ENCODE assay signal across 23 cellular contexts in genomic region chr1:153343040-153343681, GRCh38. TPM values are rescaled to one million over a fixed set of nuclear protein-coding genes. Genes with fewer than 3 reads are reported as not detected.
A peak's percentile ranks its signal among the peaks of the same experiment; 100 is the strongest.
DNase-seq lines count a peak whose midpoint lies in the region; ATAC-seq and TF ChIP-seq lines count a peak whose summit lies in the region.
"Had no signal": no experiment of that assay in that cellular context is flagged by ENCODE, and none has a peak within 500 bp of the region (broad histone marks: within the 10 kb centered on the region; RNA-seq: fewer than 3 reads in every experiment).

No MANE protein-coding gene starts in this region.

- no peak overlapping the region for H2BK12ac ChIP-seq in trophoblast cell (ENCODE audit: low read length)

- H4K91ac ChIP-seq in trophoblast cell (ENCODE audit: low read depth, low read length) = peak overlapping the region; percentile 42

- H3K36me3 ChIP-seq in Loucy (ENCODE audit: insufficient read depth, low read length) = no peaks in the 10 kb centered on the region
- no peaks in the 10 kb centered on the region for H3K36me3 ChIP-seq in trophoblast cell (ENCODE audit: control insufficient read depth in 1 of 2, insufficient read depth in 2 of 2, low read length in 2 of 2)
- H3K36me3 ChIP-seq: adrenal gland, SJSA1, upper lobe of left lung had no signal

- H2AFZ ChIP-seq in Loucy (ENCODE audit: low read length) (no peak overlapping the region), trophoblast cell (ENCODE audit: insufficient read depth, low read length, poor library complexity) (no peak overlapping the region)

- no CpG with 5 or more reads among the region's 5 CpGs for WGBS in trophoblast cell (ENCODE audit: extremely low coverage, insufficient coverage, insufficient read length)

- peaks cover 45% of the 10 kb centered on the region for H3K4me1 Mint-ChIP-seq in activated CD4-positive, alpha-beta T cell treated with anti-CD3 and anti-CD28 coated beads for 36 hours
- peaks cover 46% of the 10 kb centered on the region for H3K4me1 Mint-ChIP-seq in dendritic cell treated with granulocyte-macrophage colony-stimulating factor and Interleukin-4, amounts not matched to agents 40 ng/mL and 50 ng/mL, for 4 days (ENCODE audit: low read depth)
- H3K4me1 Mint-ChIP-seq in CD4-positive, alpha-beta T cell (ENCODE audit: low read depth) = peaks cover 75% of the 10 kb centered on the region

- H3K4ac ChIP-seq in trophoblast cell (ENCODE audit: low read depth, low read length) = no peak overlapping the region

- H3K27me3 ChIP-seq in Loucy (ENCODE audit: insufficient read depth, low read length, poor library complexity, severe bottlenecking) = no peaks in the 10 kb centered on the region
- H3K27me3 ChIP-seq in trophoblast cell (ENCODE audit: insufficient read depth, low read length) = no peaks in the 10 kb centered on the region
- H3K27me3 ChIP-seq in CD4-positive, alpha-beta T cell (ENCODE audit: control insufficient read depth, insufficient read depth, low read length) = peaks cover 9% of the 10 kb centered on the region
- H3K27me3 ChIP-seq: upper lobe of left lung had no signal

- H3K4me1 ChIP-seq in Loucy (ENCODE audit: insufficient read depth, low read length, poor library complexity, severe bottlenecking) (peaks cover 75% of the 10 kb centered on the region), trophoblast cell (ENCODE audit: control insufficient read depth in 1 of 2, insufficient read depth in 2 of 2, low read length in 2 of 2) (peaks cover 14 to 31% of the 10 kb centered on the region in 2 experiments)
- H3K4me1 ChIP-seq: adrenal gland, SJSA1 had no signal

- H3K4me3 ChIP-seq in Loucy (ENCODE audit: low read length, poor library complexity, severe bottlenecking) = peak overlapping the region; percentile 25
- H3K4me3 ChIP-seq in trophoblast cell (ENCODE audit: low read depth, low read length) = no peak overlapping the region
- H3K4me3 ChIP-seq: adrenal gland, SJSA1, upper lobe of left lung had no signal

- POLR2A ChIA-PET in activated CD4-positive, alpha-beta T cell treated with anti-CD3 and anti-CD28 coated beads for 36 hours (lab: Charles Lee) = no interaction called here
- POLR2A ChIA-PET in CD4-positive, alpha-beta T cell (lab: Charles Lee) = interaction anchor here (1.2 kb wide), 1 partner anchor 14 kb away, joined by 3 read pairs; the partner anchor contains the start of gene S100A9

- H3K27ac Mint-ChIP-seq in activated CD4-positive, alpha-beta T cell treated with anti-CD3 and anti-CD28 coated beads for 36 hours = peak overlapping the region; percentile 20
- H3K27ac Mint-ChIP-seq in dendritic cell treated with granulocyte-macrophage colony-stimulating factor and Interleukin-4, amounts not matched to agents 40 ng/mL and 50 ng/mL, for 4 days = peak overlapping the region; percentile 2
- H3K27ac Mint-ChIP-seq in CD4-positive, alpha-beta T cell = no peak overlapping the region
- H3K27ac Mint-ChIP-seq: naive B cell had no signal

- no peak overlapping the region for H2BK120ac ChIP-seq in trophoblast cell (ENCODE audit: insufficient read depth, low read length, poor library complexity)

- intact Hi-C loops in activated CD4-positive, alpha-beta T cell treated with anti-CD3 and anti-CD28 coated beads for 36 hours (cut with DNase I, micrococcal nuclease) = no loop called here
- intact Hi-C loops in dendritic cell treated with granulocyte-macrophage colony-stimulating factor and Interleukin-4, amounts not matched to agents 40 ng/mL and 50 ng/mL, for 4 days (cut with micrococcal nuclease) = no loop called here
- intact Hi-C loops in CD4-positive, alpha-beta T cell (cut with DNase I, micrococcal nuclease) = no loop called here

- H3K36me3 Mint-ChIP-seq in activated CD4-positive, alpha-beta T cell treated with anti-CD3 and anti-CD28 coated beads for 36 hours (ENCODE audit: low read depth) = no peaks in the 10 kb centered on the region
- no peaks in the 10 kb centered on the region for H3K36me3 Mint-ChIP-seq in dendritic cell treated with granulocyte-macrophage colony-stimulating factor and Interleukin-4, amounts not matched to agents 40 ng/mL and 50 ng/mL, for 4 days (ENCODE audit: low read depth)
- H3K36me3 Mint-ChIP-seq in CD4-positive, alpha-beta T cell (ENCODE audit: low read depth) = no peaks in the 10 kb centered on the region

- H3K79me2 ChIP-seq in Loucy (ENCODE audit: insufficient read depth, low read length) (no peaks in the 10 kb centered on the region), trophoblast cell (ENCODE audit: control insufficient read depth, insufficient read depth, low read length, poor library complexity) (no peaks in the 10 kb centered on the region)

- H3K4me3 Mint-ChIP-seq in activated CD4-positive, alpha-beta T cell treated with anti-CD3 and anti-CD28 coated beads for 36 hours = no peak overlapping the region
- no peak overlapping the region for H3K4me3 Mint-ChIP-seq in dendritic cell treated with granulocyte-macrophage colony-stimulating factor and Interleukin-4, amounts not matched to agents 40 ng/mL and 50 ng/mL, for 4 days
- no peak overlapping the region for H3K4me3 Mint-ChIP-seq in CD4-positive, alpha-beta T cell
- H3K4me3 Mint-ChIP-seq: central memory CD8-positive, alpha-beta T cell; naive B cell had no signal

- no peak overlapping the region for H3K23ac ChIP-seq in trophoblast cell (ENCODE audit: low read length)

- no peak overlapping the region for H4K12ac ChIP-seq in trophoblast cell (ENCODE audit: low read depth, low read length)

- H3K18ac ChIP-seq in trophoblast cell (ENCODE audit: low read length) = peak overlapping the region; percentile 29

- peaks cover 5% of the 10 kb centered on the region for H3K79me1 ChIP-seq in trophoblast cell (ENCODE audit: low read length)

- peaks cover 8% of the 10 kb centered on the region for H3K27me3 Mint-ChIP-seq in activated CD4-positive, alpha-beta T cell treated with anti-CD3 and anti-CD28 coated beads for 36 hours
- peaks cover 18% of the 10 kb centered on the region for H3K27me3 Mint-ChIP-seq in dendritic cell treated with granulocyte-macrophage colony-stimulating factor and Interleukin-4, amounts not matched to agents 40 ng/mL and 50 ng/mL, for 4 days
- peaks cover 18% of the 10 kb centered on the region for H3K27me3 Mint-ChIP-seq in CD4-positive, alpha-beta T cell

- no peak for ATAC-seq in activated CD4-positive, alpha-beta T cell treated with anti-CD3 and anti-CD28 coated beads for 36 hours
- no peak for ATAC-seq in CD4-positive, alpha-beta T cell (ENCODE audit: poor library complexity)
- ATAC-seq: left ventricle myocardium superior had no signal

- peak overlapping the region; percentile 33 for H3K9ac ChIP-seq in Loucy (ENCODE audit: low read depth, low read length, poor library complexity, severe bottlenecking)
- no peak overlapping the region for H3K9ac ChIP-seq in trophoblast cell (ENCODE audit: low read length)

- peak overlapping the region; percentile 42 for H3K27ac ChIP-seq in trophoblast cell (ENCODE audit: low read depth, low read length)
- H3K27ac ChIP-seq in CD4-positive, alpha-beta T cell (ENCODE audit: low read depth, low read length) = no peak overlapping the region
- H3K27ac ChIP-seq: adrenal gland, SJSA1, upper lobe of left lung had no signal

- H3K4me2 ChIP-seq in Loucy (ENCODE audit: low read depth, low read length, poor library complexity, severe bottlenecking) (peak overlapping the region; percentile 70), trophoblast cell (ENCODE audit: low read length) (no peak overlapping the region)

- H2AK5ac ChIP-seq in trophoblast cell (ENCODE audit: low read length) = no peak overlapping the region

- H3K14ac ChIP-seq in trophoblast cell (ENCODE audit: low read length) = no peak overlapping the region

- no peak for DNase-seq in activated CD4-positive, alpha-beta T cell treated with anti-CD3 and anti-CD28 coated beads for 36 hours
- no peak for DNase-seq in activated CD4-positive, alpha-beta T cell treated with anti-CD3 and anti-CD28 coated beads for 48 hours
- DNase-seq in trophoblast cell (no peak), DMS 273 (lab: John Stamatoyannopoulos, UW; ENCODE audit: unreplicated experiment) (no peak)
- DNase-seq in CD4-positive, alpha-beta T cell = no peak
- no peak for DNase-seq in activated CD4-positive, alpha-beta T cell treated with anti-CD3 and anti-CD28 coated beads, Interleukin-2, amount 50 U/mL, for 48 hours
- DNase-seq: activated T-cell treated with anti-CD3 and anti-CD28 coated beads, Interleukin-2, amount 50 U/mL, for 48 hours; Karpas-422; left ventricle myocardium superior; naive B cell; NCI-H146; NCI-H510A treated with DMSO at 0.1 percent for 48 hours; posterior cingulate gyrus; small intestine; upper lobe of left lung had no signal

- CTCF ChIA-PET in activated CD4-positive, alpha-beta T cell treated with anti-CD3 and anti-CD28 coated beads for 36 hours (lab: Charles Lee) = interaction anchor here (0.8 to 3.4 kb wide), 3 partner anchors 9 to 152 kb away, joined by 3 to 20 read pairs (median 5); no protein-coding TSS in a partner anchor
- CTCF ChIA-PET in CD4-positive, alpha-beta T cell (lab: Charles Lee) = interaction anchor here (1.4 kb wide), 1 partner anchor 9 kb away, joined by 5 read pairs; no protein-coding TSS in a partner anchor

- no peak for TF ChIP-seq CTCF in Loucy (conservative IDR thresholded peaks at IDR 0.05; ENCODE audit: low read length)
- no peak for TF ChIP-seq CTCF in CD4-positive, alpha-beta T cell (IDR thresholded peaks at IDR 0.05)

- peak overlapping the region; percentile 23 for H2BK5ac ChIP-seq in trophoblast cell (ENCODE audit: low read depth, low read length, poor library complexity)

- no peak overlapping the region for H4K8ac ChIP-seq in trophoblast cell (ENCODE audit: low read depth, low read length)

- H3K9me3 ChIP-seq in Loucy (ENCODE audit: insufficient read depth, low read depth, low read length) (no peaks in the 10 kb centered on the region), trophoblast cell (ENCODE audit: insufficient read depth, low read depth, low read length) (no peaks in the 10 kb centered on the region)
- no peaks in the 10 kb centered on the region for H3K9me3 ChIP-seq in CD4-positive, alpha-beta T cell (ENCODE audit: control insufficient read depth, low read length)
- H3K9me3 ChIP-seq: adrenal gland, SJSA1, upper lobe of left lung had no signal

- no peaks in the 10 kb centered on the region for H4K20me1 ChIP-seq in Loucy (ENCODE audit: insufficient read depth, low read length, poor library complexity, severe bottlenecking)

- no peaks in the 10 kb centered on the region for H3F3A ChIP-seq in Loucy (ENCODE audit: low read depth)

- H3K9me2 ChIP-seq in Loucy (replicated peaks; ENCODE audit: low read depth, low read length) = no peaks in the 10 kb centered on the region

- H3K9me3 Mint-ChIP-seq in activated CD4-positive, alpha-beta T cell treated with anti-CD3 and anti-CD28 coated beads for 36 hours (ENCODE audit: low read depth) = no peaks in the 10 kb centered on the region
- H3K9me3 Mint-ChIP-seq in dendritic cell treated with granulocyte-macrophage colony-stimulating factor and Interleukin-4, amounts not matched to agents 40 ng/mL and 50 ng/mL, for 4 days = no peaks in the 10 kb centered on the region
- no peaks in the 10 kb centered on the region for H3K9me3 Mint-ChIP-seq in CD4-positive, alpha-beta T cell
- H3K9me3 Mint-ChIP-seq: central memory CD8-positive, alpha-beta T cell had no signal

RNA-seq across cellular contexts. Expression of gene PGLYRP4, which starts 5.5 kb away (rescaled TPM):
- under 1 TPM in 1 of 2 experiments, not detected in 1; 0.09 TPM for total RNA-seq in activated CD4-positive, alpha-beta T cell treated with anti-CD3 and anti-CD28 coated beads for 36 hours
- polyA plus RNA-seq in trophoblast cell (2013) = 3.6 and 3.8 TPM in 2 replicates
- total RNA-seq in CD4-positive, alpha-beta T cell = not detected
- total RNA-seq: A673, adrenal gland, frontal cortex, H1, left ventricle myocardium superior, SJSA1, upper lobe of left lung had no signal
- polyA plus RNA-seq: adrenal gland, H1 had no signal

RNA-seq across cellular contexts. Expression of gene S100A9, which starts 14.5 kb away (rescaled TPM):
- total RNA-seq in activated CD4-positive, alpha-beta T cell treated with anti-CD3 and anti-CD28 coated beads for 36 hours = not detected
- 1.0 and 1.1 TPM in 2 replicates for polyA plus RNA-seq in trophoblast cell (2013)
- total RNA-seq in CD4-positive, alpha-beta T cell = 10 to 100 TPM; 35.3 to 43.6 TPM
- total RNA-seq: A673, H1, SJSA1 had no signal
- polyA plus RNA-seq: H1 had no signal

RNA-seq across cellular contexts. Expression of gene PGLYRP3, which starts 30.4 kb away (rescaled TPM):
- total RNA-seq in activated CD4-positive, alpha-beta T cell treated with anti-CD3 and anti-CD28 coated beads for 36 hours = not detected
- 0.12 and 0.25 TPM in 2 replicates for polyA plus RNA-seq in trophoblast cell (2013)
- total RNA-seq in CD4-positive, alpha-beta T cell = not detected
- total RNA-seq: A673, adrenal gland, frontal cortex, H1, left ventricle myocardium superior, SJSA1, upper lobe of left lung had no signal
- polyA plus RNA-seq: adrenal gland, H1, small intestine had no signal

RNA-seq across cellular contexts. Expression of gene S100A12, which starts 32.3 kb away (rescaled TPM):
- not detected for total RNA-seq in activated CD4-positive, alpha-beta T cell treated with anti-CD3 and anti-CD28 coated beads for 36 hours
- not detected in 2 replicates for polyA plus RNA-seq in trophoblast cell (2013)
- total RNA-seq in CD4-positive, alpha-beta T cell = 1 to 10 TPM; 4.0 to 5.5 TPM
- total RNA-seq: A673, H1, SJSA1 had no signal
- polyA plus RNA-seq: H1 had no signal

RNA-seq across cellular contexts. Expression of gene S100A8, which starts 47.7 kb away (rescaled TPM):
- total RNA-seq in activated CD4-positive, alpha-beta T cell treated with anti-CD3 and anti-CD28 coated beads for 36 hours = not detected
- not detected in 2 replicates for polyA plus RNA-seq in trophoblast cell (2013)
- 10 to 100 TPM; 21.0 to 23.8 TPM for total RNA-seq in CD4-positive, alpha-beta T cell
- total RNA-seq: A673, H1, SJSA1 had no signal
- polyA plus RNA-seq: H1 had no signal

Comparison
In these comparisons a context has a peak if more than half of its experiments do, and no peak if none do; other contexts are left out.
1. RNA of gene S100A9, which starts 14.5 kb away (total RNA-seq): 35.3 to 43.6 TPM in CD4-positive, alpha-beta T cell; not detected in activated CD4-positive, alpha-beta T cell treated with anti-CD3 and anti-CD28 coated beads for 36 hours; every median in the first group is over 10 times any median in the second.